Comparison of ENCODE assay signal across 7 cellular contexts in the genomic region with DNA sequence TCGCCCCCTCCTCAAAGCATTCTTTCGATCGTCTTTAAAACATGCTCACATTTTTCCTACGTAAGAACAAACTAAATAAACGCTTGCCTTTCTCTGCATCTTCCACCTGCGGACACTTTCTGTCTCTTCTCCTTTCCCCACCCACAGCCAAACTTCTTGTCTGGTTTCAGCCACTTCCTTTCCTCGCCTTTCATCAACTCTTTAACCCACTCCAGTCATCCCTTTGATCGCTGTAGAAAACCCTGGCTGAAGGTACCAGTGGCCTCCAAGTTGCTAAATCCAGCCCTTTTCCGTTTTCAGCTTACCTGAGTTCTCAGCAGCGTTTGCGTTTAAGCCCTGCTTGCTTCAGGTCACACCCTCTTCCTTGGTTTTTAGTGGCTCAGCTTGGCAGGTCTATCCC. TPM values are rescaled to one million over a fixed set of nuclear protein-coding genes. Genes with fewer than 3 reads are reported as not detected.
DNase-seq lines count a peak whose midpoint lies in the region; ATAC-seq and TF ChIP-seq lines count a peak whose summit lies in the region.

No MANE protein-coding gene starts in this region.

- no peak for TF ChIP-seq POLR2A in gastrocnemius medialis (IDR thresholded peaks at IDR 0.05)

- H3K4me3 Mint-ChIP-seq in activated T-helper 17 cell treated with anti-CD3 and anti-CD28 coated beads, Interleukin-2, amount 50 U/mL, for 72 hours = peak overlapping the region; percentile 93

- in situ Hi-C loops in G401 (cut with HindIII; ENCODE audit: low sequenced_read_pairs) (no loop called here), gastrocnemius medialis (cut with MboI; ENCODE audit: low sequenced_read_pairs in 4 of 4) (no loop called here)

- peak overlapping the region; percentile 89 for H2AFZ ChIP-seq in hepatocyte

- no peaks in the 10 kb centered on the region for H3K27me3 Mint-ChIP-seq in activated T-helper 17 cell treated with anti-CD3 and anti-CD28 coated beads, Interleukin-2, amount 50 U/mL, for 72 hours

- H3K4me1 Mint-ChIP-seq in activated T-helper 17 cell treated with anti-CD3 and anti-CD28 coated beads, Interleukin-2, amount 50 U/mL, for 72 hours = peaks cover 40% of the 10 kb centered on the region

- no peaks in the 10 kb centered on the region for H3K27me3 ChIP-seq in hepatocyte
- H3K27me3 ChIP-seq in gastrocnemius medialis = no peaks in the 10 kb centered on the region

- WGBS in hepatocyte (ENCODE audit: low lambda C conversion rate, missing lambda C conversion rate) = under 1% methylated on average over 10 of the region's 11 CpGs

- H3K27ac ChIP-seq in hepatocyte (peak overlapping the region; percentile 83), gastrocnemius medialis (peak overlapping the region; percentile 95 to 98 (median 96))

- H3K4me1 ChIP-seq in hepatocyte (ENCODE audit: insufficient read depth) (peaks cover 6% of the 10 kb centered on the region), gastrocnemius medialis (peaks cover 13 to 15% of the 10 kb centered on the region in 2 donors)

- H3K9me3 ChIP-seq in hepatocyte (ENCODE audit: low read depth) (no peaks in the 10 kb centered on the region), gastrocnemius medialis (no peaks in the 10 kb centered on the region)

- no peaks in the 10 kb centered on the region for H3K9me3 Mint-ChIP-seq in activated T-helper 17 cell treated with anti-CD3 and anti-CD28 coated beads, Interleukin-2, amount 50 U/mL, for 72 hours

- intact Hi-C loops in gastrocnemius medialis (cut with DNase I; ENCODE audit: low total_unique reads) = no loop called here

- H3K4me2 ChIP-seq in hepatocyte = peak overlapping the region; percentile 97

- DNase-seq in G401 (ENCODE audit: low spot score) = peak; percentile 43
- DNase-seq in LoVo (ENCODE audit: low spot score) = peak; percentile 2
- peak; percentile 35 for DNase-seq in hepatocyte (ENCODE audit: low spot score)
- no peak for DNase-seq in gastrocnemius medialis
- DNase-seq in DMS153 treated with DMSO at 0.1 percent for 48 hours (lab: John Stamatoyannopoulos, UW; ENCODE audit: unreplicated experiment) = no peak

- TF ChIP-seq CTCF in hepatocyte (IDR thresholded peaks at IDR 0.05; ENCODE audit: poor library complexity) = no peak
- TF ChIP-seq CTCF in gastrocnemius medialis (IDR thresholded peaks at IDR 0.05 in 4 of 5, conservative IDR thresholded peaks at IDR 0.05 in 1 of 5) = no peak

- H3K27ac Mint-ChIP-seq in activated T-helper 17 cell treated with anti-CD3 and anti-CD28 coated beads, Interleukin-2, amount 50 U/mL, for 72 hours = peak overlapping the region; percentile 87

- peak; percentile 41 for ATAC-seq in activated T-helper 17 cell treated with anti-CD3 and anti-CD28 coated beads, Interleukin-2, amount 50 U/mL, for 72 hours (replicated peaks)
- no peak for ATAC-seq in gastrocnemius medialis
- no peak for ATAC-seq in GM18517 (IDR thresholded peaks at IDR 0.05; ENCODE audit: unreplicated experiment)

- H3K36me3 Mint-ChIP-seq in activated T-helper 17 cell treated with anti-CD3 and anti-CD28 coated beads, Interleukin-2, amount 50 U/mL, for 72 hours (ENCODE audit: low read depth) = peaks cover 65% of the 10 kb centered on the region

- H3K9me2 ChIP-seq in hepatocyte (replicated peaks; ENCODE audit: insufficient read depth) = no peaks in the 10 kb centered on the region

- H3K4me3 ChIP-seq in hepatocyte (peak overlapping the region; percentile 93), gastrocnemius medialis (peak overlapping the region; percentile 82 to 93 (median 92))

- no peaks in the 10 kb centered on the region for H3K36me3 ChIP-seq in hepatocyte (replicated peaks; ENCODE audit: insufficient read depth, low read depth)
- peaks cover 0 to 20% of the 10 kb centered on the region in 2 donors for H3K36me3 ChIP-seq in gastrocnemius medialis

- no peaks in the 10 kb centered on the region for H4K20me1 ChIP-seq in hepatocyte (ENCODE audit: insufficient read depth, poor library complexity, severe bottlenecking)

- H3K79me2 ChIP-seq in hepatocyte = peaks cover 61% of the 10 kb centered on the region

RNA-seq across cellular contexts. Expression of gene RPA1, which starts 0.5 kb away (rescaled TPM):
- total RNA-seq in G401 (2014; rRNA removed; shearing (Covaris generic)) = 79.1 and 102 TPM in 2 replicates
- total RNA-seq in activated T-helper 17 cell treated with anti-CD3 and anti-CD28 coated beads, Interleukin-2, amount 50 U/mL, for 72 hours = 100 to 1,000 TPM; 121 to 139 TPM
- total RNA-seq in hepatocyte (15.2 and 17.6 TPM in 2 replicates), gastrocnemius medialis (10 to 100 TPM; 26.5 to 46.8 (median 34.9) TPM)
- 32.4 and 33.6 TPM in 2 replicates for polyA plus RNA-seq in hepatocyte

RNA-seq across cellular contexts. Expression of gene SMYD4, which starts 0.6 kb away (rescaled TPM):
- total RNA-seq in G401 (2014; rRNA removed; shearing (Covaris generic)) = 13.4 and 16.0 TPM in 2 replicates
- total RNA-seq in activated T-helper 17 cell treated with anti-CD3 and anti-CD28 coated beads, Interleukin-2, amount 50 U/mL, for 72 hours = 10 to 100 TPM; 19.7 to 20.2 TPM
- total RNA-seq in hepatocyte (8.7 and 11.4 TPM in 2 replicates), gastrocnemius medialis (10 to 100 TPM; 15.1 to 18.1 (median 16.7) TPM)
- 8.5 and 9.5 TPM in 2 replicates for polyA plus RNA-seq in hepatocyte

Comparison
In these comparisons a context has a peak if more than half of its experiments do, and no peak if none do; other contexts are left out.
1. DNase-seq: peak in G401 (single experiment), LoVo (single experiment) and hepatocyte (single experiment); none in gastrocnemius medialis (0 of 2) and DMS153 treated with DMSO at 0.1 percent for 48 hours (single experiment).